Comparison of ENCODE assay signal across 12 cellular contexts in the genomic region with DNA sequence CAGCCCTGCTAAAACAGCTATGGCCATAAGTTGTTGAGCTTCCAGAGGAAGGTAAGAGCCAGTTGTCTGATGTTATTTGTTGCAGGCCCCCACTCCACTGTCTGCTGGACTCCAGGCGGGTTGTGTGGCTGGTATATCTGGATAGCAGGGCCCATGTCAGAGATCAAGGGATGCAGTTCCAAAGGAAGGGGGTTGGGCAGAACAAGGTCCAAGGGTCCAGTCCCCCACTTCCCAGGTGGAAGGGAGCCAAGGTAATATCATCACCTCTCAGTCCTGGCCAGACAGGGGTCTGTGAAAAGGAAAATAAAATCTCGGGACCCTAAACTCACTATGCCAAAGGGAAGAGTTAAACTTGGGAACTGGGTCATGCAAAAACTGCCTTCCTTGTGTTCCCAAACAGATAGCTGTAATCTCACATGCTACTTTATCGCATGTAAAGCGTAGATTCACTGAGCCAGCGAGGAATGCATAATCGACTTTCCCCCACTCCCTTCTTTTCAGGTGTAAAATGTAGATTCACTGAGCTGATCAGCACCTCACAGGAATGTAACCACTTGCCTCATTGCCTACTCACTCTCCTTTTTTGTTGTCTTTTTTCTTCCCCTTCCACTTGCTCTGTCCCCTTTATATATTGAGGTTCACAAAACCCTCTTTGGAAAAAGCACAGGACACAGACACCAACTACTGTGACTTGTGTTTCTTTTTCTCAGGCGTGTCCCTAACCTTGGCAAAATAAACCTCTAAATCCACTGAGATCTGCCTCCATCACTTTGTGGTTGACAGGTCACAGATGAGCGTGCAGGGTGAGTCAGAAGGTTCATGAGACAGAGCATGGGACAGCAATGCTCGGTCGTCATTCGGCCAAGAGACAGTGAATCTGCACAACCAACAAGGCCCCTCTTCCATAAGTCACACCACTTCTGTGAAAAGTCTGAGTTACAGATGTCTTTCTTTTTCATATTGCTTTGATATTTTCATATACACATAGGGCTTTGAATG.
A peak's percentile ranks its signal among the peaks of the same experiment; 100 is the strongest.
DNase-seq lines count a peak whose midpoint lies in the region; ATAC-seq lines count a peak whose summit lies in the region.
"Had no signal": no experiment of that assay in that cellular context is flagged by ENCODE, and none has a peak within 500 bp of the region (broad histone marks: within the 10 kb centered on the region; RNA-seq: fewer than 3 reads in every experiment).

No MANE protein-coding gene starts in this region.

- no peak overlapping the region for H3K27ac ChIP-seq in BLaER1 treated with 17β-estradiol and CSF1 and Interleukin-3, amounts not matched to agents 10 nM and 100 nM
- H3K27ac ChIP-seq: left lung had no signal

- no peaks in the 10 kb centered on the region for H3K36me3 ChIP-seq in BLaER1 treated with 17β-estradiol and CSF1 and Interleukin-3, amounts not matched to agents 10 nM and 100 nM
- H3K36me3 ChIP-seq: left lung had no signal

- no peak overlapping the region for H3K4me3 ChIP-seq in BLaER1 treated with 17β-estradiol and CSF1 and Interleukin-3, amounts not matched to agents 10 nM and 100 nM
- H3K4me3 ChIP-seq: left lung had no signal

- peaks cover 0 to 9% (median 6%) of the 10 kb centered on the region in 11 experiments; a peak in 9 of 22 replicates for H3K9me3 ChIP-seq in BLaER1 treated with 17β-estradiol and CSF1 and Interleukin-3, amounts not matched to agents 10 nM and 100 nM (replicated peaks in 1 of 11)
- H3K9me3 ChIP-seq: left lung had no signal

- no peaks in the 10 kb centered on the region for H4K20me1 ChIP-seq in BLaER1 treated with 17β-estradiol and CSF1 and Interleukin-3, amounts not matched to agents 10 nM and 100 nM

- peaks cover 8 to 69% (median 46%) of the 10 kb centered on the region in 10 experiments; a peak in 17 of 20 replicates for H3K4me1 ChIP-seq in BLaER1 treated with 17β-estradiol and CSF1 and Interleukin-3, amounts not matched to agents 10 nM and 100 nM
- H3K4me1 ChIP-seq: left lung had no signal

- no peak overlapping the region for H3K9ac ChIP-seq in BLaER1 treated with 17β-estradiol and CSF1 and Interleukin-3, amounts not matched to agents 10 nM and 100 nM

- DNase-seq in amniotic epithelial cell (ENCODE audit: low read depth), result peak; percentile 26
- DNase-seq in kidney tubule cell (ENCODE audit: low spot score), result peak; percentile 71
- no peak for DNase-seq in stimulated activated naive CD4-positive, alpha-beta T cell treated with Interleukin-2 at 50 U/mL for 16 hours (lab: John Stamatoyannopoulos, UW)
- DNase-seq in NCI-H2196 treated with DMSO at 0.1 percent for 48 hours (lab: John Stamatoyannopoulos, UW; ENCODE audit: unreplicated experiment), result no peak
- DNase-seq: left lung, NCI-H2171, right cardiac atrium had no signal

- H3K27me3 ChIP-seq in BLaER1 treated with 17β-estradiol and CSF1 and Interleukin-3, amounts not matched to agents 10 nM and 100 nM, result no peaks in the 10 kb centered on the region

- ATAC-seq in GM21825 (IDR thresholded peaks at IDR 0.05; ENCODE audit: unreplicated experiment) (peak; percentile 60), HG03342 (IDR thresholded peaks at IDR 0.05; ENCODE audit: unreplicated experiment) (no peak), GM18517 (IDR thresholded peaks at IDR 0.05; ENCODE audit: unreplicated experiment) (no peak)
- ATAC-seq: HCT116, left lung, right cardiac atrium had no signal

- H3K4me2 ChIP-seq in BLaER1 treated with 17β-estradiol and CSF1 and Interleukin-3, amounts not matched to agents 10 nM and 100 nM, result peak overlapping the region in 7 of 11 experiments; percentile 16 to 75 (median 71); a peak in 12 of 22 replicates

Comparison
In these comparisons a context has a peak if more than half of its experiments do, and no peak if none do; other contexts are left out.
1. DNase-seq: peak in amniotic epithelial cell (single experiment) and kidney tubule cell (single experiment); none in stimulated activated naive CD4-positive, alpha-beta T cell treated with Interleukin-2 at 50 U/mL for 16 hours (single experiment) and NCI-H2196 treated with DMSO at 0.1 percent for 48 hours (single experiment).